In genomic region chr4:170030121-170030520, GRCh38 we compare ENCODE assay signal across 23 cellular contexts. TPM values are rescaled to one million over a fixed set of nuclear protein-coding genes. Genes with fewer than 3 reads are reported as not detected.
"Had no signal": no experiment of that assay in that cellular context is flagged by ENCODE, and none has a peak within 500 bp of the region (broad histone marks: within the 10 kb centered on the region; RNA-seq: fewer than 3 reads in every experiment).

No MANE protein-coding gene starts in this region.

- FAIRE-seq: astrocyte, endothelial cell of umbilical vein had no signal

- DNase-seq: activated CD4-positive, alpha-beta T cell treated with anti-CD3 and anti-CD28 coated beads for 1 hour; activated CD4-positive, alpha-beta T cell treated with anti-CD3 and anti-CD28 coated beads, Interleukin-2, amount 50 U/mL, for 1 hour; activated T-cell treated with anti-CD3 and anti-CD28 coated beads, Interleukin-2, amount 50 U/mL, for 1 hour; adrenal gland; colonic mucosa; dorsolateral prefrontal cortex; effector memory CD8-positive, alpha-beta T cell; esophagus squamous epithelium; heart left ventricle; left ventricle myocardium inferior; naive thymus-derived CD8-positive, alpha-beta T cell; retina; spleen; stimulated activated CD4-positive, alpha-beta T cell treated with anti-CD3 and anti-CD28 coated beads, Interleukin-4, amount 100 ng/mL, for 1 hour; stimulated activated naive CD4-positive, alpha-beta T cell; testis; trophoblast cell; uterus; WERI-Rb-1 had no signal

- H3K36me3 ChIP-seq: adrenal gland, colonic mucosa, esophagus squamous epithelium, gastroesophageal sphincter, heart left ventricle, left ventricle myocardium inferior, neural progenitor cell, spleen, uterus, WERI-Rb-1 had no signal

- H3K4me3 ChIP-seq: adrenal gland, colonic mucosa, dorsolateral prefrontal cortex, esophagus squamous epithelium, gastroesophageal sphincter, heart left ventricle, left ventricle myocardium inferior, neural progenitor cell, spleen, testis, uterus had no signal

- H3K27me3 ChIP-seq: adrenal gland, colonic mucosa, dorsolateral prefrontal cortex, gastroesophageal sphincter, testis, uterus had no signal

RNA-seq across cellular contexts. Expression of gene AADAT, which starts 59.6 kb away (rescaled TPM):
- total RNA-seq: naive thymus-derived CD8-positive, alpha-beta T cell had no signal
